Comparison of ENCODE assay signal across 1 cellular context in the genomic region with DNA sequence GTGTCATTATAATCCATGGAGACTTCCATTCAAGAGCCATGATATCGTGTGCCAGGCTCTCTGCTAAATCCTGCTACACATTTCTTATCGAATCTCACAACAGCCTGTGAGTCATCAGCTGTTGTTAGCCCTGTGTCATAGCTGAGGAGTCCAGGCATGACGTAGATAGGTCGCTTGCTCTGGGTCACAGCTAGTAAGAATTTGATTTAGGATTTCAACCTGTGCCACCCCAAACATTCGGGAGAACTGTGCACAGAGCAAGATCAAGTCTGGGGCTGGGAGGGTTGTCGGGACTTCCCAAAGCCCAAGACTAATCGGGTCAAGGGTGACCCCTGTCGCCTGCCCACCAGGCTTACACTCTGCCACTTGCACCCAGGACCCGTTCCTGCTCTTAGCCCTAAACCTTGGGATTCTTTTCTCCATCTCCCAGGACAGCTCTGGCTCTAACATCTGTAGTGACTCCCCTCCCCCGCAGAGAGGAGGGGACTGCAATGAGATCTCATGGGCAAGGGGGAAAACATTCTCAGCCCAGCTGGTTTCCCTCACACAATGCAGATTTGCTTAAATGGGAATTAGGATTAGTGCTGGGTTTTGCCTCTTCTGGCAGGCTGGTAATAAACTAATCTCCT.
TF ChIP-seq lines count a peak whose summit lies in the region.

No MANE protein-coding gene starts in this region.

TF ChIP-seq in WTC11, 78 proteins besides CTCF, POLR2A, EP300 and RAD21 (continued from another document):
- TF ChIP-seq, protein P1, sequence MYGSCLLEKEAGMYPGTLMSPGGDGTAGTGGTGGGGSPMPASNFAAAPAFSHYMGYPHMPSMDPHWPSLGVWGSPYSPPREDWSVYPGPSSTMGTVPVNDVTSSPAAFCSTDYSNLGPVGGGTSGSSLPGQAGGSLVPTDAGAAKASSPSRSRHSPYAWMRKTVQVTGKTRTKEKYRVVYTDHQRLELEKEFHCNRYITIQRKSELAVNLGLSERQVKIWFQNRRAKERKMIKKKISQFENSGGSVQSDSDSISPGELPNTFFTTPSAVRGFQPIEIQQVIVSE (CRISPR knock-in tag; IDR thresholded peaks at IDR 0.05; ENCODE audit: borderline replicate concordance): no peak
- TF ChIP-seq SMAD4 (CRISPR knock-in tag; IDR thresholded peaks at IDR 0.05) (no peak), NFYB (CRISPR knock-in tag; conservative IDR thresholded peaks at IDR 0.05; ENCODE audit: low read depth) (no peak)
- TF ChIP-seq, protein P2, sequence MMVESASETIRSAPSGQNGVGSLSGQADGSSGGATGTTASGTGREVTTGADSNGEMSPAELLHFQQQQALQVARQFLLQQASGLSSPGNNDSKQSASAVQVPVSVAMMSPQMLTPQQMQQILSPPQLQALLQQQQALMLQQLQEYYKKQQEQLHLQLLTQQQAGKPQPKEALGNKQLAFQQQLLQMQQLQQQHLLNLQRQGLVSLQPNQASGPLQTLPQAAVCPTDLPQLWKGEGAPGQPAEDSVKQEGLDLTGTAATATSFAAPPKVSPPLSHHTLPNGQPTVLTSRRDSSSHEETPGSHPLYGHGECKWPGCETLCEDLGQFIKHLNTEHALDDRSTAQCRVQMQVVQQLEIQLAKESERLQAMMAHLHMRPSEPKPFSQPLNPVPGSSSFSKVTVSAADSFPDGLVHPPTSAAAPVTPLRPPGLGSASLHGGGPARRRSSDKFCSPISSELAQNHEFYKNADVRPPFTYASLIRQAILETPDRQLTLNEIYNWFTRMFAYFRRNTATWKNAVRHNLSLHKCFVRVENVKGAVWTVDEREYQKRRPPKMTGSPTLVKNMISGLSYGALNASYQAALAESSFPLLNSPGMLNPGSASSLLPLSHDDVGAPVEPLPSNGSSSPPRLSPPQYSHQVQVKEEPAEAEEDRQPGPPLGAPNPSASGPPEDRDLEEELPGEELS (CRISPR knock-in tag; IDR thresholded peaks at IDR 0.05): no peak
- TF ChIP-seq, protein P3, sequence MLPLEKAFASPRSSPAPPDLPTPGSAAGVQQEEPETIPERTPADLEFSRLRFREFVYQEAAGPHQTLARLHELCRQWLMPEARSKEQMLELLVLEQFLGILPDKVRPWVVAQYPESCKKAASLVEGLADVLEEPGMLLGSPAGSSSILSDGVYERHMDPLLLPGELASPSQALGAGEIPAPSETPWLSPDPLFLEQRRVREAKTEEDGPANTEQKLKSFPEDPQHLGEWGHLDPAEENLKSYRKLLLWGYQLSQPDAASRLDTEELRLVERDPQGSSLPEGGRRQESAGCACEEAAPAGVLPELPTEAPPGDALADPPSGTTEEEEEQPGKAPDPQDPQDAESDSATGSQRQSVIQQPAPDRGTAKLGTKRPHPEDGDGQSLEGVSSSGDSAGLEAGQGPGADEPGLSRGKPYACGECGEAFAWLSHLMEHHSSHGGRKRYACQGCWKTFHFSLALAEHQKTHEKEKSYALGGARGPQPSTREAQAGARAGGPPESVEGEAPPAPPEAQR (CRISPR knock-in tag; IDR thresholded peaks at IDR 0.05): no peak
